Comparison of ENCODE assay signal across 29 cellular contexts in genomic region chr12:9214536-9214935, GRCh38.
"Had no signal": no experiment of that assay in that cellular context is flagged by ENCODE, and none has a peak within 500 bp of the region (broad histone marks: within the 10 kb centered on the region; RNA-seq: fewer than 3 reads in every experiment).

No MANE protein-coding gene starts in this region.

- DNase-seq: activated B cell treated with CpG ODN at 0.5 μM for 24 hours; activated CD4-positive, alpha-beta T cell treated with anti-CD3 and anti-CD28 coated beads for 48 hours; activated CD4-positive, alpha-beta T cell treated with anti-CD3 and anti-CD28 coated beads, Interleukin-2, amount 50 U/mL, for 1 hour; activated CD4-positive, alpha-beta T cell treated with anti-CD3 and anti-CD28 coated beads, Interleukin-2, amount 50 U/mL, for 48 hours; activated CD8-positive, alpha-beta memory T cell treated with anti-CD3 and anti-CD28 coated beads for 24 hours; activated CD8-positive, alpha-beta T cell treated with anti-CD3 and anti-CD28 coated beads for 36 hours; activated effector memory CD4-positive, alpha-beta T cell treated with Interleukin-2 at 50 U/mL for 16 hours; activated gamma-delta T cell treated with Interleukin-2 at 50 U/mL for 16 hours; activated naive CD4-positive, alpha-beta T cell treated with anti-CD3 and anti-CD28 coated beads, Interleukin-2, amount 50 U/mL, for 16 hours; activated naive CD4-positive, alpha-beta T cell treated with Interleukin-2 at 50 U/mL for 16 hours; activated T-cell treated with anti-CD3 and anti-CD28 coated beads, Interleukin-2, amount 50 U/mL, for 4 hours; amniotic stem cell; anterior cingulate cortex; brain microvascular endothelial cell; central memory CD4-positive, alpha-beta T cell; cerebellar nuclear complex; colonic mucosa; effector CD8-positive, alpha-beta T cell; endodermal cell; erythroblast; esophagus squamous epithelium; head of caudate nucleus; T-helper 1 cell; T-helper 17 cell; T1000; WERI-Rb-1 had no signal

- H3K27me3 ChIP-seq: brain microvascular endothelial cell, cardiac muscle cell, colonic mucosa, esophagus squamous epithelium had no signal

- H3K4me3 ChIP-seq: cardiac muscle cell, colonic mucosa, esophagus squamous epithelium had no signal

- H3K36me3 ChIP-seq: brain microvascular endothelial cell, cardiac muscle cell, colonic mucosa, esophagus squamous epithelium, WERI-Rb-1 had no signal

- H3K27ac ChIP-seq: brain microvascular endothelial cell, cardiac muscle cell, colonic mucosa, esophagus squamous epithelium, WERI-Rb-1 had no signal

- ATAC-seq: activated CD4-positive, CD25-positive, alpha-beta regulatory T cell treated with anti-CD3 and anti-CD28 coated beads, Interleukin-2, amount 50 U/mL, for 24 hours; activated CD8-positive, alpha-beta T cell treated with anti-CD3 and anti-CD28 coated beads for 36 hours; activated T-cell treated with anti-CD3 and anti-CD28 coated beads, Interleukin-2, amount 50 U/mL, for 4 hours; activated T-helper 17 cell treated with anti-CD3 and anti-CD28 coated beads, Interleukin-2, amount 50 U/mL, for 72 hours; T-helper 17 cell had no signal

- H3K4me1 ChIP-seq: colonic mucosa had no signal

- H3K9me3 ChIP-seq: colonic mucosa, esophagus squamous epithelium had no signal
